ENCODE assay signal across 18 cellular contexts in the genomic region with DNA sequence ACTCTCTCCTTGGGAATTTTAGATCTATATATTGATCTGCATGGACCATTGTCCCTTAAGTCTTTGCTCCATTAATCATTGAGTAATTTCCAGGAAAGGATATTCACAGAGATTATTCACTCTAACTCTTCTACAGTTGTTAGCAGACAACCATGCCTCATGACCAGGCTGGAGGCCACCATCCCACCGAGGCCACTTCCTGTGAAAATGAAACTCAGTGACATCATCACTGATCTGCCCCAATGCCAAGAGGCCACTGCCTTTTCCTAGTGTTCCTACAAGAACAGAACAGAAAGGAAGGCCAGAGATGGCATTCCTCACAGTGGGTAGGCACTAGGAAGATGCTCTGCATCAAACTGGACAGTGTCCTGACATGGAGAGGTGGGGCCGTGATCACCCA.
DNase-seq lines count a peak whose midpoint lies in the region; ATAC-seq lines count a peak whose summit lies in the region.
"Had no signal": no experiment of that assay in that cellular context is flagged by ENCODE, and none has a peak within 500 bp of the region (broad histone marks: within the 10 kb centered on the region; RNA-seq: fewer than 3 reads in every experiment).

No MANE protein-coding gene starts in this region.

- H3K9me3 ChIP-seq in MG63, result no peaks in the 10 kb centered on the region
- H3K9me3 ChIP-seq: esophagus squamous epithelium, heart right ventricle, thyroid gland had no signal

- H3K27me3 ChIP-seq in MG63, result no peaks in the 10 kb centered on the region
- H3K27me3 ChIP-seq: dorsolateral prefrontal cortex, esophagus squamous epithelium, heart right ventricle, thyroid gland had no signal

- no peak overlapping the region for H3K4me3 ChIP-seq in MG63
- H3K4me3 ChIP-seq: dorsolateral prefrontal cortex, esophagus squamous epithelium, heart right ventricle, thyroid gland had no signal

- no peaks in the 10 kb centered on the region for H3K36me3 ChIP-seq in MG63
- H3K36me3 ChIP-seq: thyroid gland had no signal

- peak; percentile 9 for DNase-seq in DMS53 (lab: John Stamatoyannopoulos, UW)
- DNase-seq in DMS53 treated with DMSO at 0.1 percent for 48 hours (lab: John Stamatoyannopoulos, UW; ENCODE audit: unreplicated experiment), result no peak
- peak; percentile 7 for DNase-seq in MG63
- peak; percentile 3 for DNase-seq in dermis blood vessel endothelial cell
- peak; percentile 37 for DNase-seq in renal cortical epithelial cell (ENCODE audit: low read depth)
- DNase-seq in NCI-H146 (lab: John Stamatoyannopoulos, UW), result no peak
- no peak for DNase-seq in activated T-cell treated with anti-CD3 and anti-CD28 coated beads, Interleukin-2, amount 50 U/mL, for 48 hours
- DNase-seq: activated CD4-positive, CD25-positive, alpha-beta regulatory T cell; dorsolateral prefrontal cortex; esophagus squamous epithelium; heart right ventricle; KBM-7; kidney; NK-92 treated with Interleukin-12 subunit alpha and Interleukin-12 subunit beta, amount 100 ng/mL, for 24 hours; nucleus accumbens; T-helper 1 cell had no signal

- no peak for ATAC-seq in GM18511 (IDR thresholded peaks at IDR 0.05; ENCODE audit: unreplicated experiment)

Comparison
In these comparisons a context has a peak if more than half of its experiments do, and no peak if none do; other contexts are left out.
1. DNase-seq: peak in DMS53 (single experiment), MG63 (single experiment), dermis blood vessel endothelial cell (single experiment) and renal cortical epithelial cell (single experiment); none in DMS53 treated with DMSO at 0.1 percent for 48 hours (single experiment), NCI-H146 (single experiment) and activated T-cell treated with anti-CD3 and anti-CD28 coated beads, Interleukin-2, amount 50 U/mL, for 48 hours (0 of 2).